ENCODE assay signal across 9 cellular contexts in genomic region chr10:5975641-5976473, GRCh38. TPM values are rescaled to one million over a fixed set of nuclear protein-coding genes. Genes with fewer than 3 reads are reported as not detected.
DNase-seq lines count a peak whose midpoint lies in the region; ATAC-seq and TF ChIP-seq lines count a peak whose summit lies in the region.
"Had no signal": no experiment of that assay in that cellular context is flagged by ENCODE, and none has a peak within 500 bp of the region (broad histone marks: within the 10 kb centered on the region; RNA-seq: fewer than 3 reads in every experiment).

No MANE protein-coding gene starts in this region.

- no peaks in the 10 kb centered on the region; the same call in 1 of the 2 replicates for H3K27me3 ChIP-seq in OCI-LY1 (ENCODE audit: insufficient read depth, low read length)
- no peaks in the 10 kb centered on the region for H3K27me3 ChIP-seq in kidney epithelial cell (ENCODE audit: control insufficient read depth, insufficient read depth, low read length)

- peak; percentile 55 for ATAC-seq in GM18499 (IDR thresholded peaks at IDR 0.05; ENCODE audit: insufficient read depth, unreplicated experiment)
- peak; percentile 66 for ATAC-seq in HG02759 (IDR thresholded peaks at IDR 0.05; ENCODE audit: unreplicated experiment)
- ATAC-seq in activated naive CD4-positive, alpha-beta T cell treated with anti-CD3 and anti-CD28 coated beads, Interleukin-2, amount 50 U/mL, for 72 hours: peak; percentile 81 to 88

- H3K36me3 ChIP-seq in OCI-LY1 (ENCODE audit: insufficient read depth, low read length) (no peaks in the 10 kb centered on the region), kidney epithelial cell (ENCODE audit: control insufficient read depth, insufficient read depth, low read length) (no peaks in the 10 kb centered on the region)
- H3K36me3 ChIP-seq: cardiac muscle cell had no signal

- no peaks in the 10 kb centered on the region for H3K79me2 ChIP-seq in OCI-LY1 (ENCODE audit: insufficient read depth, low read length)

- H3K4me3 ChIP-seq in OCI-LY1 (ENCODE audit: low read depth, low read length, poor library complexity, severe bottlenecking) (peak overlapping the region; percentile 66), kidney epithelial cell (ENCODE audit: low read depth, low read length) (peak overlapping the region; percentile 89)

- H3K4me1 ChIP-seq in OCI-LY1 (ENCODE audit: insufficient read depth, low read length, severe bottlenecking): peaks cover 15% of the 10 kb centered on the region

- peak overlapping the region; percentile 60 for H3K4me2 ChIP-seq in OCI-LY1 (ENCODE audit: low read length)

- H3K9me3 ChIP-seq in OCI-LY1 (ENCODE audit: low read length): no peaks in the 10 kb centered on the region

- peaks cover 6 to 13% of the 10 kb centered on the region in 2 donors for H3K36me3 Mint-ChIP-seq in activated naive CD4-positive, alpha-beta T cell treated with anti-CD3 and anti-CD28 coated beads, Interleukin-2, amount 50 U/mL, for 72 hours

- H2AFZ ChIP-seq in OCI-LY1 (ENCODE audit: low read length): no peak overlapping the region

- no peaks in the 10 kb centered on the region for H3K9me2 ChIP-seq in OCI-LY1 (ENCODE audit: low read depth, low read length)

- TF ChIP-seq CTCF in OCI-LY1 (IDR thresholded peaks at IDR 0.05; ENCODE audit: low read length) (no peak), kidney epithelial cell (IDR thresholded peaks at IDR 0.05; ENCODE audit: insufficient read depth, low read length, poor library complexity, severe bottlenecking) (no peak)

- H3K9me3 Mint-ChIP-seq in activated naive CD4-positive, alpha-beta T cell treated with anti-CD3 and anti-CD28 coated beads, Interleukin-2, amount 50 U/mL, for 72 hours: no peaks in the 10 kb centered on the region

- peak overlapping the region; percentile 89 to 95 for H3K27ac Mint-ChIP-seq in activated naive CD4-positive, alpha-beta T cell treated with anti-CD3 and anti-CD28 coated beads, Interleukin-2, amount 50 U/mL, for 72 hours

- H3K9ac ChIP-seq in OCI-LY1 (ENCODE audit: low read length): no peak overlapping the region; the same call in 1 of the 2 replicates

- DNase-seq in activated naive CD4-positive, alpha-beta T cell treated with anti-CD3 and anti-CD28 coated beads, Interleukin-2, amount 50 U/mL, for 72 hours (ENCODE audit: low spot score in 2 of 2): peak; percentile 64 to 80
- no peak for DNase-seq in kidney epithelial cell (ENCODE audit: low read depth)
- DNase-seq in stimulated activated CD4-positive, alpha-beta T cell treated with anti-CD3 and anti-CD28 coated beads, Interleukin-4, amount 100 ng/mL, for 4 hours: peak; percentile 38 to 68
- DNase-seq in GDM1 (lab: John Stamatoyannopoulos, UW): no peak
- DNase-seq in SHP77 (lab: John Stamatoyannopoulos, UW): no peak

- H4K20me1 ChIP-seq in OCI-LY1 (ENCODE audit: insufficient read depth, low read length): no peaks in the 10 kb centered on the region

- no peak overlapping the region for H3K27ac ChIP-seq in OCI-LY1 (ENCODE audit: low read depth, low read length, poor library complexity, severe bottlenecking)
- H3K27ac ChIP-seq: cardiac muscle cell had no signal

- H3F3A ChIP-seq in OCI-LY1 (ENCODE audit: insufficient read depth, low read length): no peaks in the 10 kb centered on the region

RNA-seq across cellular contexts. Expression of gene IL15RA, which starts 1.5 kb away (rescaled TPM):
- total RNA-seq in activated naive CD4-positive, alpha-beta T cell treated with anti-CD3 and anti-CD28 coated beads, Interleukin-2, amount 50 U/mL, for 72 hours: 10 to 100 TPM in 1 of 2 donors, 1 to 10 TPM in 1; 6.6 to 16.7 TPM
- 23.1 and 23.6 TPM in 2 replicates for total RNA-seq in kidney epithelial cell

Comparison
In these comparisons a context has a peak if more than half of its experiments do, and no peak if none do; other contexts are left out.
1. DNase-seq: peak in activated naive CD4-positive, alpha-beta T cell treated with anti-CD3 and anti-CD28 coated beads, Interleukin-2, amount 50 U/mL, for 72 hours (2 of 2) and stimulated activated CD4-positive, alpha-beta T cell treated with anti-CD3 and anti-CD28 coated beads, Interleukin-4, amount 100 ng/mL, for 4 hours (2 of 2); none in kidney epithelial cell (single experiment), GDM1 (single experiment) and SHP77 (0 of 2).
2. Peak in every context shown above with its lines, with median percentiles within 50 percentile points of each other: ATAC-seq.